In genomic region chr20:30168025-30168799, GRCh38 we compare ENCODE assay signal across 9 cellular contexts.
A peak's percentile ranks its signal among the peaks of the same experiment; 100 is the strongest.
DNase-seq lines count a peak whose midpoint lies in the region; ATAC-seq and TF ChIP-seq lines count a peak whose summit lies in the region.
"Had no signal": no experiment of that assay in that cellular context is flagged by ENCODE, and none has a peak within 500 bp of the region (broad histone marks: within the 10 kb centered on the region; RNA-seq: fewer than 3 reads in every experiment).

No MANE protein-coding gene starts in this region.

- H3K4me3 ChIP-seq in right cardiac atrium (ENCODE audit: low read length) (no peak overlapping the region), breast epithelium (no peak overlapping the region)

- H3K4me1 ChIP-seq in right cardiac atrium (ENCODE audit: control insufficient read depth, insufficient read depth, low read length) (no peaks in the 10 kb centered on the region), breast epithelium (no peaks in the 10 kb centered on the region)

- TF ChIP-seq POLR2A in breast epithelium (IDR thresholded peaks at IDR 0.05): no peak

- H3K27ac ChIP-seq in right cardiac atrium (ENCODE audit: low read length) (no peak overlapping the region), breast epithelium (no peak overlapping the region)

- intact Hi-C loops in right cardiac atrium (cut with DNase I) (no loop called here), breast epithelium (cut with DNase I; ENCODE audit: low total_unique reads) (no loop called here)

- H3K36me3 ChIP-seq in breast epithelium: no peaks in the 10 kb centered on the region

- no peaks in the 10 kb centered on the region for H3K9me3 ChIP-seq in right cardiac atrium (ENCODE audit: control insufficient read depth, low read length)
- H3K9me3 ChIP-seq in breast epithelium: peaks cover 0 to 7% of the 10 kb centered on the region in 2 donors

- ATAC-seq in right cardiac atrium: no peak

- WGBS in right cardiac atrium: 31% methylated on average over 50 of the region's 50 CpGs

- no peaks in the 10 kb centered on the region for H3K27me3 ChIP-seq in right cardiac atrium (ENCODE audit: control insufficient read depth, insufficient read depth)
- H3K27me3 ChIP-seq in breast epithelium: no peaks in the 10 kb centered on the region

- TF ChIP-seq CTCF in breast epithelium (IDR thresholded peaks at IDR 0.05): no peak

- DNase-seq in NCI-H2227 treated with DMSO at 0.1 percent for 48 hours (lab: John Stamatoyannopoulos, UW) (peak; percentile 37), right cardiac atrium (peak; percentile 19 to 61 (median 57)), NCI-H1694 (lab: John Stamatoyannopoulos, UW) (no peak), breast epithelium (ENCODE audit: low spot score in 2 of 2) (no peak), HUDEP-2 (lab: John Stamatoyannopoulos, UW; ENCODE audit: unreplicated experiment in 76 of 76) (no peak), NCI-H1930 (lab: John Stamatoyannopoulos, UW) (no peak)
- DNase-seq in activated CD8-positive, alpha-beta memory T cell treated with anti-CD3 and anti-CD28 coated beads, Interleukin-2, amount 50 U/mL, for 24 hours (ENCODE audit: extremely low read depth): peak; percentile 0
- peak; percentile 2 to 4 for DNase-seq in stimulated activated CD4-positive, alpha-beta T cell treated with anti-CD3 and anti-CD28 coated beads, Interleukin-4, amount 100 ng/mL, for 48 hours (ENCODE audit: low read depth in 2 of 2)
- DNase-seq: NCI-H526 treated with DMSO at 0.1 percent for 48 hours had no signal

Comparison
In these comparisons a context has a peak if more than half of its experiments do, and no peak if none do; other contexts are left out.
1. DNase-seq: peak in NCI-H2227 treated with DMSO at 0.1 percent for 48 hours (single experiment), activated CD8-positive, alpha-beta memory T cell treated with anti-CD3 and anti-CD28 coated beads, Interleukin-2, amount 50 U/mL, for 24 hours (single experiment), right cardiac atrium (3 of 3) and stimulated activated CD4-positive, alpha-beta T cell treated with anti-CD3 and anti-CD28 coated beads, Interleukin-4, amount 100 ng/mL, for 48 hours (2 of 2); none in NCI-H1694 (single experiment), breast epithelium (0 of 2), HUDEP-2 (0 of 76) and NCI-H1930 (0 of 2).